ENCODE assay signal across 1 cellular context in the genomic region with DNA sequence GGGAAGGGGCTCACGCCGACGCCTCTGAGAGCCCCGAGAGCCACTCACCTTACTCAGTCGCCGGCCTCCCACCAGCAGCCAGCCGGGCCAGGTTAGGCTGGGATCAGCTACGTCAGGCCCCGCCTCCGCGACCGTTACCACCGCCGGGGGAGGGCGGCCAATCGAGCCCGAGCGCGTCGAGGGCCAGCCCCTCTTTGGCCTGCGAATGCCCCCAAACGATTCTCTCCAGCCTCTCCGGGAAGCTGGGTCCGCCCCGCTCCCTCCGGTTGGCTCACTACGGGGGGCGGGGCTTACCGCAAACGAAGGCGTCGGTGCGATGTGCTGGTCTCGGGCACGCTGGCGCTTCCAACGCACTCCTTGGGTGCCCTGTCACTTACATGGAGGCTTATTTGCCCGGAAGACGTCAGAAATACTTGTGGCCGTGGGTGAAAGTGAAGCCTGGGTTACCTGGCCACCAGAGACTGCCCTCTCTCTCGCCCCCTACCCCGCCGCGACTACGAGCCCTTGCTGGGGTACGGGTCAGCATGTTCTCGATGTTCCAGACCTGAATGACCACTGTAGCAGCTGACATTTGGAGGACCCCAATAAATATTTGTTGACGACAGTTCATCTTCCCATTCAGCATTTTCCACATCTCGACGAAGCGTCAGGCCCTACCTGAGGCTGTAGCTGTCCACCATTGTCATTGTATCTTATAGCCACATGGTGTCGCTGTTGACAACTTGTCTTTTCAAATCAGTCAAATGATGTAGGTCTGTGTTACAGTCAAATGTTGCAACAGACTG.
TF ChIP-seq lines count a peak whose summit lies in the region.

A gene with protein sequence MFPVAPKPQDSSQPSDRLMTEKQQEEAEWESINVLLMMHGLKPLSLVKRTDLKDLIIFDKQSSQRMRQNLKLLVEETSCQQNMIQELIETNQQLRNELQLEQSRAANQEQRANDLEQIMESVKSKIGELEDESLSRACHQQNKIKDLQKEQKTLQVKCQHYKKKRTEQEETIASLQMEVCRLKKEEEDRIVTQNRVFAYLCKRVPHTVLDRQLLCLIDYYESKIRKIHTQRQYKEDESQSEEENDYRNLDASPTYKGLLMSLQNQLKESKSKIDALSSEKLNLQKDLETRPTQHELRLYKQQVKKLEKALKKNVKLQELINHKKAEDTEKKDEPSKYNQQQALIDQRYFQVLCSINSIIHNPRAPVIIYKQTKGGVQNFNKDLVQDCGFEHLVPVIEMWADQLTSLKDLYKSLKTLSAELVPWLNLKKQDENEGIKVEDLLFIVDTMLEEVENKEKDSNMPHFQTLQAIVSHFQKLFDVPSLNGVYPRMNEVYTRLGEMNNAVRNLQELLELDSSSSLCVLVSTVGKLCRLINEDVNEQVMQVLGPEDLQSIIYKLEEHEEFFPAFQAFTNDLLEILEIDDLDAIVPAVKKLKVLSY (minus strand): TSS at position 111 of the 785 bp plus-strand sequence. CDS start 21,333 bp downstream, outside the sequence.

TF ChIP-seq in HepG2, 621 proteins besides CTCF, POLR2A, EP300 and RAD21 (continued from another document and continues in another):
- TF ChIP-seq, protein P1, sequence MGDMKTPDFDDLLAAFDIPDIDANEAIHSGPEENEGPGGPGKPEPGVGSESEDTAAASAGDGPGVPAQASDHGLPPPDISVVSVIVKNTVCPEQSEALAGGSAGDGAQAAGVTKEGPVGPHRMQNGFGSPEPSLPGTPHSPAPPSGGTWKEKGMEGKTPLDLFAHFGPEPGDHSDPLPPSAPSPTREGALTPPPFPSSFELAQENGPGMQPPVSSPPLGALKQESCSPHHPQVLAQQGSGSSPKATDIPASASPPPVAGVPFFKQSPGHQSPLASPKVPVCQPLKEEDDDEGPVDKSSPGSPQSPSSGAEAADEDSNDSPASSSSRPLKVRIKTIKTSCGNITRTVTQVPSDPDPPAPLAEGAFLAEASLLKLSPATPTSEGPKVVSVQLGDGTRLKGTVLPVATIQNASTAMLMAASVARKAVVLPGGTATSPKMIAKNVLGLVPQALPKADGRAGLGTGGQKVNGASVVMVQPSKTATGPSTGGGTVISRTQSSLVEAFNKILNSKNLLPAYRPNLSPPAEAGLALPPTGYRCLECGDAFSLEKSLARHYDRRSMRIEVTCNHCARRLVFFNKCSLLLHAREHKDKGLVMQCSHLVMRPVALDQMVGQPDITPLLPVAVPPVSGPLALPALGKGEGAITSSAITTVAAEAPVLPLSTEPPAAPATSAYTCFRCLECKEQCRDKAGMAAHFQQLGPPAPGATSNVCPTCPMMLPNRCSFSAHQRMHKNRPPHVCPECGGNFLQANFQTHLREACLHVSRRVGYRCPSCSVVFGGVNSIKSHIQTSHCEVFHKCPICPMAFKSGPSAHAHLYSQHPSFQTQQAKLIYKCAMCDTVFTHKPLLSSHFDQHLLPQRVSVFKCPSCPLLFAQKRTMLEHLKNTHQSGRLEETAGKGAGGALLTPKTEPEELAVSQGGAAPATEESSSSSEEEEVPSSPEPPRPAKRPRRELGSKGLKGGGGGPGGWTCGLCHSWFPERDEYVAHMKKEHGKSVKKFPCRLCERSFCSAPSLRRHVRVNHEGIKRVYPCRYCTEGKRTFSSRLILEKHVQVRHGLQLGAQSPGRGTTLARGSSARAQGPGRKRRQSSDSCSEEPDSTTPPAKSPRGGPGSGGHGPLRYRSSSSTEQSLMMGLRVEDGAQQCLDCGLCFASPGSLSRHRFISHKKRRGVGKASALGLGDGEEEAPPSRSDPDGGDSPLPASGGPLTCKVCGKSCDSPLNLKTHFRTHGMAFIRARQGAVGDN (CRISPR knock-in tag; IDR thresholded peaks at IDR 0.05): peak; percentile 98
- TF ChIP-seq SETDB1 (CRISPR knock-in tag; IDR thresholded peaks at IDR 0.05; ENCODE audit: borderline replicate concordance) (0 out of 2 replicates have a peak, but pooled peaks have one; percentile 31), ZNF335 (CRISPR knock-in tag; IDR thresholded peaks at IDR 0.05) (peak; percentile 65; the same call in 1 of the 2 replicates), RXRA (CRISPR knock-in tag; IDR thresholded peaks at IDR 0.05) (peak; percentile 96), HDAC1 (CRISPR knock-in tag; IDR thresholded peaks at IDR 0.05) (peak; percentile 63; the same call in 1 of the 2 replicates), SP4 (CRISPR knock-in tag; IDR thresholded peaks at IDR 0.05) (peak; percentile 91), SOX5 (CRISPR knock-in tag; IDR thresholded peaks at IDR 0.05; ENCODE audit: borderline replicate concordance) (peak; percentile 34), ZSCAN31 (CRISPR knock-in tag; IDR thresholded peaks at IDR 0.05; ENCODE audit: low read depth) (peak; percentile 79), HOXA5 (CRISPR knock-in tag; IDR thresholded peaks at IDR 0.05) (peak; percentile 68; the same call in 1 of the 2 replicates), ELF3 (CRISPR knock-in tag; IDR thresholded peaks at IDR 0.05) (peak; percentile 34), HMGA1 (CRISPR knock-in tag; conservative IDR thresholded peaks at IDR 0.05) (no peak), ZNF20 (CRISPR knock-in tag; IDR thresholded peaks at IDR 0.05) (no peak), ZNF83 (CRISPR knock-in tag; IDR thresholded peaks at IDR 0.05; ENCODE audit: borderline replicate concordance) (peak; percentile 23; the same call in 1 of the 2 replicates), YY1 (IDR thresholded peaks at IDR 0.05; ENCODE audit: insufficient read depth, insufficient replicate concordance, low read depth, low read length) (peak; percentile 25), ZNF629 (CRISPR knock-in tag; conservative IDR thresholded peaks at IDR 0.05) (0 out of 2 replicates have a peak, but pooled peaks have one; percentile 5), SIX4 (CRISPR knock-in tag; IDR thresholded peaks at IDR 0.05) (no peak), TEAD3 (CRISPR knock-in tag; optimal IDR thresholded peaks at IDR 0.05; ENCODE audit: borderline replicate concordance) (peak; percentile 73), MEIS2 (CRISPR knock-in tag; IDR thresholded peaks at IDR 0.05) (no peak), ZMYM2 (CRISPR knock-in tag; IDR thresholded peaks at IDR 0.05) (peak; percentile 93), NRL (CRISPR knock-in tag; IDR thresholded peaks at IDR 0.05; ENCODE audit: borderline replicate concordance) (no peak), HOXD1 (CRISPR knock-in tag; IDR thresholded peaks at IDR 0.05) (peak; percentile 75; the same call in 1 of the 2 replicates), ZNF724P (CRISPR knock-in tag; IDR thresholded peaks at IDR 0.05; ENCODE audit: borderline replicate concordance) (0 out of 2 replicates have a peak, but pooled peaks have one; percentile 31), MXD4 (CRISPR knock-in tag; IDR thresholded peaks at IDR 0.05) (peak; percentile 82), ZNF225 (CRISPR knock-in tag; IDR thresholded peaks at IDR 0.05) (0 out of 2 replicates have a peak, but pooled peaks have one; percentile 56), NR3C1 (CRISPR knock-in tag; IDR thresholded peaks at IDR 0.05) (no peak), GATAD1 (CRISPR knock-in tag; IDR thresholded peaks at IDR 0.05) (peak; percentile 81), ZFX (CRISPR knock-in tag; IDR thresholded peaks at IDR 0.05; ENCODE audit: low read depth) (peak; percentile 51), MIER2 (CRISPR knock-in tag; IDR thresholded peaks at IDR 0.05) (peak; percentile 67; the same call in 1 of the 2 replicates), SP2 (CRISPR knock-in tag; IDR thresholded peaks at IDR 0.05) (peak; percentile 57; the same call in 1 of the 2 replicates), ZNF354B (CRISPR knock-in tag; IDR thresholded peaks at IDR 0.05) (no peak), ZNF616 (CRISPR knock-in tag; IDR thresholded peaks at IDR 0.05; ENCODE audit: low read depth) (0 out of 2 replicates have a peak, but pooled peaks have one; percentile 7), ELF4 (CRISPR knock-in tag; IDR thresholded peaks at IDR 0.05; ENCODE audit: borderline replicate concordance) (no peak), ARNTL (CRISPR knock-in tag; IDR thresholded peaks at IDR 0.05) (peak; percentile 53; the same call in 1 of the 2 replicates), ATF1 (CRISPR knock-in tag; IDR thresholded peaks at IDR 0.05) (peak; percentile 76)
- TF ChIP-seq, protein P2, sequence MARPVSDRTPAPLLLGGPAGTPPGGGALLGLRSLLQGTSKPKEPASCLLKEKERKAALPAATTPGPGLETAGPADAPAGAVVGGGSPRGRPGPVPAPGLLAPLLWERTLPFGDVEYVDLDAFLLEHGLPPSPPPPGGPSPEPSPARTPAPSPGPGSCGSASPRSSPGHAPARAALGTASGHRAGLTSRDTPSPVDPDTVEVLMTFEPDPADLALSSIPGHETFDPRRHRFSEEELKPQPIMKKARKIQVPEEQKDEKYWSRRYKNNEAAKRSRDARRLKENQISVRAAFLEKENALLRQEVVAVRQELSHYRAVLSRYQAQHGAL (CRISPR knock-in tag; IDR thresholded peaks at IDR 0.05; ENCODE audit: not compliant biosample characterization): no peak
- TF ChIP-seq, protein P3, sequence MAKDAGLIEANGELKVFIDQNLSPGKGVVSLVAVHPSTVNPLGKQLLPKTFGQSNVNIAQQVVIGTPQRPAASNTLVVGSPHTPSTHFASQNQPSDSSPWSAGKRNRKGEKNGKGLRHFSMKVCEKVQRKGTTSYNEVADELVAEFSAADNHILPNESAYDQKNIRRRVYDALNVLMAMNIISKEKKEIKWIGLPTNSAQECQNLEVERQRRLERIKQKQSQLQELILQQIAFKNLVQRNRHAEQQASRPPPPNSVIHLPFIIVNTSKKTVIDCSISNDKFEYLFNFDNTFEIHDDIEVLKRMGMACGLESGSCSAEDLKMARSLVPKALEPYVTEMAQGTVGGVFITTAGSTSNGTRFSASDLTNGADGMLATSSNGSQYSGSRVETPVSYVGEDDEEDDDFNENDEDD (CRISPR knock-in tag; IDR thresholded peaks at IDR 0.05; ENCODE audit: borderline replicate concordance): peak; percentile 72
- TF ChIP-seq, protein P4, sequence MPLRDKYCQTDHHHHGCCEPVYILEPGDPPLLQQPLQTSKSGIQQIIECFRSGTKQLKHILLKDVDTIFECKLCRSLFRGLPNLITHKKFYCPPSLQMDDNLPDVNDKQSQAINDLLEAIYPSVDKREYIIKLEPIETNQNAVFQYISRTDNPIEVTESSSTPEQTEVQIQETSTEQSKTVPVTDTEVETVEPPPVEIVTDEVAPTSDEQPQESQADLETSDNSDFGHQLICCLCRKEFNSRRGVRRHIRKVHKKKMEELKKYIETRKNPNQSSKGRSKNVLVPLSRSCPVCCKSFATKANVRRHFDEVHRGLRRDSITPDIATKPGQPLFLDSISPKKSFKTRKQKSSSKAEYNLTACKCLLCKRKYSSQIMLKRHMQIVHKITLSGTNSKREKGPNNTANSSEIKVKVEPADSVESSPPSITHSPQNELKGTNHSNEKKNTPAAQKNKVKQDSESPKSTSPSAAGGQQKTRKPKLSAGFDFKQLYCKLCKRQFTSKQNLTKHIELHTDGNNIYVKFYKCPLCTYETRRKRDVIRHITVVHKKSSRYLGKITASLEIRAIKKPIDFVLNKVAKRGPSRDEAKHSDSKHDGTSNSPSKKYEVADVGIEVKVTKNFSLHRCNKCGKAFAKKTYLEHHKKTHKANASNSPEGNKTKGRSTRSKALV (CRISPR knock-in tag; IDR thresholded peaks at IDR 0.05): peak; percentile 65; the same call in 1 of the 2 replicates
- TF ChIP-seq, protein P5, sequence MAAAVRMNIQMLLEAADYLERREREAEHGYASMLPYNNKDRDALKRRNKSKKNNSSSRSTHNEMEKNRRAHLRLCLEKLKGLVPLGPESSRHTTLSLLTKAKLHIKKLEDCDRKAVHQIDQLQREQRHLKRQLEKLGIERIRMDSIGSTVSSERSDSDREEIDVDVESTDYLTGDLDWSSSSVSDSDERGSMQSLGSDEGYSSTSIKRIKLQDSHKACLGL (CRISPR knock-in tag; IDR thresholded peaks at IDR 0.05): 0 out of 2 replicates have a peak, but pooled peaks have one; percentile 32
- TF ChIP-seq, protein P6, sequence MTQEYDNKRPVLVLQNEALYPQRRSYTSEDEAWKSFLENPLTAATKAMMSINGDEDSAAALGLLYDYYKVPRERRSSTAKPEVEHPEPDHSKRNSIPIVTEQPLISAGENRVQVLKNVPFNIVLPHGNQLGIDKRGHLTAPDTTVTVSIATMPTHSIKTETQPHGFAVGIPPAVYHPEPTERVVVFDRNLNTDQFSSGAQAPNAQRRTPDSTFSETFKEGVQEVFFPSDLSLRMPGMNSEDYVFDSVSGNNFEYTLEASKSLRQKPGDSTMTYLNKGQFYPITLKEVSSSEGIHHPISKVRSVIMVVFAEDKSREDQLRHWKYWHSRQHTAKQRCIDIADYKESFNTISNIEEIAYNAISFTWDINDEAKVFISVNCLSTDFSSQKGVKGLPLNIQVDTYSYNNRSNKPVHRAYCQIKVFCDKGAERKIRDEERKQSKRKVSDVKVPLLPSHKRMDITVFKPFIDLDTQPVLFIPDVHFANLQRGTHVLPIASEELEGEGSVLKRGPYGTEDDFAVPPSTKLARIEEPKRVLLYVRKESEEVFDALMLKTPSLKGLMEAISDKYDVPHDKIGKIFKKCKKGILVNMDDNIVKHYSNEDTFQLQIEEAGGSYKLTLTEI (CRISPR knock-in tag; conservative IDR thresholded peaks at IDR 0.05): no peak
- TF ChIP-seq, protein P7, sequence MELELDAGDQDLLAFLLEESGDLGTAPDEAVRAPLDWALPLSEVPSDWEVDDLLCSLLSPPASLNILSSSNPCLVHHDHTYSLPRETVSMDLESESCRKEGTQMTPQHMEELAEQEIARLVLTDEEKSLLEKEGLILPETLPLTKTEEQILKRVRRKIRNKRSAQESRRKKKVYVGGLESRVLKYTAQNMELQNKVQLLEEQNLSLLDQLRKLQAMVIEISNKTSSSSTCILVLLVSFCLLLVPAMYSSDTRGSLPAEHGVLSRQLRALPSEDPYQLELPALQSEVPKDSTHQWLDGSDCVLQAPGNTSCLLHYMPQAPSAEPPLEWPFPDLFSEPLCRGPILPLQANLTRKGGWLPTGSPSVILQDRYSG (CRISPR knock-in tag; IDR thresholded peaks at IDR 0.05): 0 out of 2 replicates have a peak, but pooled peaks have one; percentile 59
- TF ChIP-seq, protein P8, sequence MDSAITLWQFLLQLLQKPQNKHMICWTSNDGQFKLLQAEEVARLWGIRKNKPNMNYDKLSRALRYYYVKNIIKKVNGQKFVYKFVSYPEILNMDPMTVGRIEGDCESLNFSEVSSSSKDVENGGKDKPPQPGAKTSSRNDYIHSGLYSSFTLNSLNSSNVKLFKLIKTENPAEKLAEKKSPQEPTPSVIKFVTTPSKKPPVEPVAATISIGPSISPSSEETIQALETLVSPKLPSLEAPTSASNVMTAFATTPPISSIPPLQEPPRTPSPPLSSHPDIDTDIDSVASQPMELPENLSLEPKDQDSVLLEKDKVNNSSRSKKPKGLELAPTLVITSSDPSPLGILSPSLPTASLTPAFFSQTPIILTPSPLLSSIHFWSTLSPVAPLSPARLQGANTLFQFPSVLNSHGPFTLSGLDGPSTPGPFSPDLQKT (CRISPR knock-in tag; IDR thresholded peaks at IDR 0.05; ENCODE audit: borderline replicate concordance): 0 out of 2 replicates have a peak, but pooled peaks have one; percentile 36
- TF ChIP-seq, protein P9, sequence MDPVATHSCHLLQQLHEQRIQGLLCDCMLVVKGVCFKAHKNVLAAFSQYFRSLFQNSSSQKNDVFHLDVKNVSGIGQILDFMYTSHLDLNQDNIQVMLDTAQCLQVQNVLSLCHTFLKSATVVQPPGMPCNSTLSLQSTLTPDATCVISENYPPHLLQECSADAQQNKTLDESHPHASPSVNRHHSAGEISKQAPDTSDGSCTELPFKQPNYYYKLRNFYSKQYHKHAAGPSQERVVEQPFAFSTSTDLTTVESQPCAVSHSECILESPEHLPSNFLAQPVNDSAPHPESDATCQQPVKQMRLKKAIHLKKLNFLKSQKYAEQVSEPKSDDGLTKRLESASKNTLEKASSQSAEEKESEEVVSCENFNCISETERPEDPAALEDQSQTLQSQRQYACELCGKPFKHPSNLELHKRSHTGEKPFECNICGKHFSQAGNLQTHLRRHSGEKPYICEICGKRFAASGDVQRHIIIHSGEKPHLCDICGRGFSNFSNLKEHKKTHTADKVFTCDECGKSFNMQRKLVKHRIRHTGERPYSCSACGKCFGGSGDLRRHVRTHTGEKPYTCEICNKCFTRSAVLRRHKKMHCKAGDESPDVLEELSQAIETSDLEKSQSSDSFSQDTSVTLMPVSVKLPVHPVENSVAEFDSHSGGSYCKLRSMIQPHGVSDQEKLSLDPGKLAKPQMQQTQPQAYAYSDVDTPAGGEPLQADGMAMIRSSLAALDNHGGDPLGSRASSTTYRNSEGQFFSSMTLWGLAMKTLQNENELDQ (CRISPR knock-in tag; IDR thresholded peaks at IDR 0.05; ENCODE audit: borderline replicate concordance): no peak
